ENCODE assay signal across 8 cellular contexts in the genomic region with DNA sequence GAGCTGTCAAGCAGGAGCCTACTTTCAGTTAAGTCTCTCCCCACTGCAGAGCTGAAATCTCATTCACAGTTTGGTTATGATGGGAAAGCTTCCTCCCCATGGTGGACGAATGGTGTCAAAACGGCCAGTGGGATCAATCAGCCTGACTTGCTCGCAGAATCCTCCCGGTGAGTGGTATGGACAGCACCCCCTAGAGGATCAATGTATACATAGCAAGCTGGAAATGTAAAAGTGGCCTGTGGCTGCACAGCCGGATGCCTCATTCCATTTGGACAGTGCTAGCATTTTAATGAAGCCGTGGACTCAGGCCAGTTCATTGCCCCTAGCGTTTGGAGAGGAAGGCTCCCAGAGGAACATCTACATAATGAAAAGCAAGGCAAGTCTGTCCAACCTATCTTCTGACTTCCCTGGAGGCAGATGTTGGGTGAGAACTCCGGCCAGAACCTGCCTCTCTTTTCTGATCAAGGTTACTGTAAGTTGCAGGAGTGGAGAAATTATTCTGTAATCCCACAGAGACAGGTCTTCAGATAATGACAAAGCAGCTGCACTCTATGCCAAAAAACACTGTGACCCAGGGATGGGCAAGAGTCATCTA.
DNase-seq lines count a peak whose midpoint lies in the region; ATAC-seq, FAIRE-seq and TF ChIP-seq lines count a peak whose summit lies in the region.

No MANE protein-coding gene starts in this region.

- POLR2A ChIA-PET in AG04450 (lab: Yijun Ruan, JAX), result no interaction called here

- DNase-seq in AG04450 (ENCODE audit: low read depth, low spot score), result no peak
- peak; percentile 8 for DNase-seq in GM19240 (ENCODE audit: insufficient read length, low spot score)
- DNase-seq in NCI-H510A (lab: John Stamatoyannopoulos, UW), result peak; percentile 23
- peak; percentile 9 to 34 for DNase-seq in erythroblast (lab: John Stamatoyannopoulos, UW)
- no peak for DNase-seq in pancreas
- no peak for DNase-seq in NCI-H2107 (lab: John Stamatoyannopoulos, UW)
- no peak for DNase-seq in NCI-H226
- DNase-seq in activated CD4-positive, alpha-beta T cell treated with anti-CD3 and anti-CD28 coated beads for 1 hour, result no peak

- H3K27ac ChIP-seq in AG04450 (ENCODE audit: low read depth, low read length) (no peak overlapping the region), pancreas (no peak overlapping the region)

- H3K9me3 ChIP-seq in AG04450 (ENCODE audit: control insufficient read depth, insufficient read depth, low read length) (no peaks in the 10 kb centered on the region), pancreas (no peaks in the 10 kb centered on the region)

- intact Hi-C loops in pancreas (cut with DNase I), result no loop called here

- no peaks in the 10 kb centered on the region for H3K36me3 ChIP-seq in pancreas

- TF ChIP-seq CTCF in AG04450 (IDR thresholded peaks at IDR 0.05; ENCODE audit: low read depth, low read length), result peak; percentile 69
- peak; percentile 28 to 44 (median 33) for TF ChIP-seq CTCF in pancreas (IDR thresholded peaks at IDR 0.05)

- WGBS in pancreas, 2 donors, result 21% methylated on average over 8 of the region's 8 CpGs

- H3K27me3 ChIP-seq in AG04450 (ENCODE audit: control insufficient read depth, insufficient read depth, low read length) (no peaks in the 10 kb centered on the region), pancreas (peaks cover 0 to 3% (median 0%) of the 10 kb centered on the region in 4 donors)

- TF ChIP-seq POLR2A in erythroblast (IDR thresholded peaks at IDR 0.05; ENCODE audit: low read length), result no peak

- CTCF ChIA-PET in AG04450 (lab: Charles Lee), result interaction anchor here (0.5 to 4.0 kb wide), 35 partner anchors 9 to 857 kb away, joined by 3 to 60 read pairs (median 4); no protein-coding TSS in a partner anchor

- FAIRE-seq in pancreas (lab: Jason Lieb, UNC), result no peak

- H3K4me3 ChIP-seq in AG04450 (ENCODE audit: low read depth, low read length) (no peak overlapping the region), pancreas (no peak overlapping the region)

- H3K4me1 ChIP-seq in pancreas, result no peaks in the 10 kb centered on the region

- peak in 2 of 4 donors; percentile 32 to 44 for ATAC-seq in pancreas

Comparison
In these comparisons a context has a peak if more than half of its experiments do, and no peak if none do; other contexts are left out.
1. DNase-seq: peak in GM19240 (single experiment), NCI-H510A (single experiment) and erythroblast (2 of 2); none in AG04450 (single experiment), pancreas (0 of 6), NCI-H2107 (single experiment), NCI-H226 (single experiment) and activated CD4-positive, alpha-beta T cell treated with anti-CD3 and anti-CD28 coated beads for 1 hour (single experiment).